ENCODE assay signal across 10 cellular contexts in the genomic region with DNA sequence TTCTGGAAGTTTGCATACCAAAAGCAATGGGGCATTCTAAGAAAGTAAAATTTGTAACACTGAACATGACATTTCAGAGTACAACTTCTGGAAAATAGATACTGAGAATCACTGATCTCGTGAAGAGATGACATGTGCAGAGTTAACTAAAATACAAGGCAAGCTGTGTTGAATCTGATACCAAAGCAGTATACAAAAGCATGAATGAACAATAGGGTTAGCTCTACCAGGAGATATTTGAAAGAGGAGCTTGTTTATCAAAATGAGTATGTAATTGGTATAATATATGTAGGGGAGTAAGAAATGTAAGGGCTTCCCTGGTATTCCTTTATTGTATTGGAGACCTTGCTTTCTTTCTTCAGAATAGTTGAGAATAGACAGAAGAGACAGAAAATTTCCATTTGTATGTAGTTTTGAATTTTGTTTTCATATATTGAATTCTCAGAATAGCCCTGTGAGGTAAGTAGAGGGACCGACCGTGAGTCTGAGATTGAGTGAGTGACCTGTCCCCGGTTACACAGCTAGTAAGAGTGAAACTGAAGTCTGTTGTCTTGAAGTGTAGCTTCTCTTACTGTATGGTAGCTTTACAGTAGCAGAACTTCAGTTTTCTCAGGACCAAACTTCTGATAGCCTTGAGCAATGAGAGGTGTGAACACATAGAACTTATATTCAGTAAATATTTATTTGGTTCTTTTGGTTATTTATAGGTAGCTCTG. TPM values are rescaled to one million over a fixed set of nuclear protein-coding genes. Genes with fewer than 3 reads are reported as not detected.
DNase-seq lines count a peak whose midpoint lies in the region; ATAC-seq lines count a peak whose summit lies in the region.
"Had no signal": no experiment of that assay in that cellular context is flagged by ENCODE, and none has a peak within 500 bp of the region (broad histone marks: within the 10 kb centered on the region; RNA-seq: fewer than 3 reads in every experiment).

No MANE protein-coding gene starts in this region.

- intact Hi-C loops in posterior vena cava (cut with DNase I) = no loop called here

- DNase-seq in medulla oblongata (ENCODE audit: extremely low spot score) (peak; percentile 76), NCI-H187 (lab: John Stamatoyannopoulos, UW) (no peak), activated gamma-delta T cell (lab: John Stamatoyannopoulos, UW) (no peak), posterior vena cava (ENCODE audit: low spot score) (no peak), kidney tubule cell (ENCODE audit: low spot score) (no peak)
- DNase-seq: activated CD4-positive, CD25-positive, alpha-beta regulatory T cell treated with anti-CD3 and anti-CD28 coated beads, Interleukin-2, amount 50 U/mL, for 72 hours; NCI-H1436 had no signal

- ATAC-seq in GM18498 (IDR thresholded peaks at IDR 0.05; ENCODE audit: unreplicated experiment) = peak; percentile 56
- peak; percentile 70 for ATAC-seq in GM21529 (IDR thresholded peaks at IDR 0.05; ENCODE audit: unreplicated experiment)
- peak; percentile 41 for ATAC-seq in HG03571 (IDR thresholded peaks at IDR 0.05; ENCODE audit: unreplicated experiment)

RNA-seq across cellular contexts. Expression of a gene that starts 5.0 kb away (rescaled TPM):
- total RNA-seq in posterior vena cava = 10 to 100 TPM; 43.9 to 55.9 TPM
